Comparison of ENCODE assay signal across 1 cellular context in the genomic region with DNA sequence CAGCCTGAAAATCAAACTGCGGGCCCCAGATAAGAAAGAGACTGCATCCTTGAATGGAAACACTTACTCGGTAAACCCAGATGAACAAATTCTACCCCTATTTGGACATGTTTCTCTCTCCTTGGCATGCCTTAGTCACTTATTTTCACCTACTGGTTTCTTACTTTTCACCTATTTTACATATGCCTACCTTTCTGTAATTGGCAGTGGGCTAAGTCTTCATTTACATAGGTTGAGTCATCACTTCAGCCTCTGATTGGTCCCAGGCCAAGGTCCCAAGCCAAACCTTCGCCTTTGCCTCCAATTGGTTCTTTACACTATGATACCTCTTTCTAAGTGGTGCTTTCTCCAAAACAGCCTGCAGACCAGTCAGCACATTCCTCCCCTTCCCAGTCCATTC.
TF ChIP-seq lines count a peak whose summit lies in the region.

No MANE protein-coding gene starts in this region.

TF ChIP-seq in neural cell, 6 proteins besides CTCF, POLR2A, EP300 and RAD21 (continued from another document):
- TF ChIP-seq, protein P1, sequence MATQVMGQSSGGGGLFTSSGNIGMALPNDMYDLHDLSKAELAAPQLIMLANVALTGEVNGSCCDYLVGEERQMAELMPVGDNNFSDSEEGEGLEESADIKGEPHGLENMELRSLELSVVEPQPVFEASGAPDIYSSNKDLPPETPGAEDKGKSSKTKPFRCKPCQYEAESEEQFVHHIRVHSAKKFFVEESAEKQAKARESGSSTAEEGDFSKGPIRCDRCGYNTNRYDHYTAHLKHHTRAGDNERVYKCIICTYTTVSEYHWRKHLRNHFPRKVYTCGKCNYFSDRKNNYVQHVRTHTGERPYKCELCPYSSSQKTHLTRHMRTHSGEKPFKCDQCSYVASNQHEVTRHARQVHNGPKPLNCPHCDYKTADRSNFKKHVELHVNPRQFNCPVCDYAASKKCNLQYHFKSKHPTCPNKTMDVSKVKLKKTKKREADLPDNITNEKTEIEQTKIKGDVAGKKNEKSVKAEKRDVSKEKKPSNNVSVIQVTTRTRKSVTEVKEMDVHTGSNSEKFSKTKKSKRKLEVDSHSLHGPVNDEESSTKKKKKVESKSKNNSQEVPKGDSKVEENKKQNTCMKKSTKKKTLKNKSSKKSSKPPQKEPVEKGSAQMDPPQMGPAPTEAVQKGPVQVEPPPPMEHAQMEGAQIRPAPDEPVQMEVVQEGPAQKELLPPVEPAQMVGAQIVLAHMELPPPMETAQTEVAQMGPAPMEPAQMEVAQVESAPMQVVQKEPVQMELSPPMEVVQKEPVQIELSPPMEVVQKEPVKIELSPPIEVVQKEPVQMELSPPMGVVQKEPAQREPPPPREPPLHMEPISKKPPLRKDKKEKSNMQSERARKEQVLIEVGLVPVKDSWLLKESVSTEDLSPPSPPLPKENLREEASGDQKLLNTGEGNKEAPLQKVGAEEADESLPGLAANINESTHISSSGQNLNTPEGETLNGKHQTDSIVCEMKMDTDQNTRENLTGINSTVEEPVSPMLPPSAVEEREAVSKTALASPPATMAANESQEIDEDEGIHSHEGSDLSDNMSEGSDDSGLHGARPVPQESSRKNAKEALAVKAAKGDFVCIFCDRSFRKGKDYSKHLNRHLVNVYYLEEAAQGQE (IDR thresholded peaks at IDR 0.05; ENCODE audit: borderline replicate concordance), result no peak
- TF ChIP-seq MXI1 (conservative IDR thresholded peaks at IDR 0.05; ENCODE audit: poor library complexity, severe bottlenecking) (no peak), POLR2AphosphoS5 (IDR thresholded peaks at IDR 0.05) (no peak)
